ENCODE assay signal across 17 cellular contexts in genomic region chr5:79517601-79518000, GRCh38.
"Had no signal": no experiment of that assay in that cellular context is flagged by ENCODE, and none has a peak within 500 bp of the region (broad histone marks: within the 10 kb centered on the region; RNA-seq: fewer than 3 reads in every experiment).

No MANE protein-coding gene starts in this region.

- DNase-seq: activated CD4-positive, alpha-beta T cell treated with anti-CD3 and anti-CD28 coated beads, Interleukin-2, amount 10 ng/mL, durations not matched to agents 24 days and 14 days; activated CD8-positive, alpha-beta memory T cell treated with anti-CD3 and anti-CD28 coated beads for 24 hours; activated naive CD8-positive, alpha-beta T cell treated with anti-CD3 and anti-CD28 coated beads, Interleukin-2, amount 10 ng/mL, durations not matched to agents 7 days and 5 days; anterior cingulate cortex; brain microvascular endothelial cell; effector CD4-positive, alpha-beta T cell; esophagus squamous epithelium; hippocampal formation; stimulated activated CD4-positive, alpha-beta T cell treated with anti-CD3 and anti-CD28 coated beads, Interleukin-12 subunit alpha, Interleukin-12 subunit beta, amount 100 ng/mL, for 4 hours; uterus had no signal

- H3K27ac Mint-ChIP-seq: activated CD4-positive, alpha-beta T cell treated with anti-CD3 and anti-CD28 coated beads, Interleukin-2, amount 10 ng/mL, durations not matched to agents 24 days and 14 days; stimulated activated effector memory CD8-positive, alpha-beta T cell treated with anti-CD3 and anti-CD28 coated beads, Interleukin-12 subunit alpha, Interleukin-12 subunit beta, amount 100 ng/mL, for 72 hours had no signal

- H3K4me1 ChIP-seq: uterus had no signal

- H3K27me3 ChIP-seq: brain microvascular endothelial cell, esophagus squamous epithelium, uterus had no signal

- H3K4me3 Mint-ChIP-seq: activated CD4-positive, alpha-beta T cell treated with anti-CD3 and anti-CD28 coated beads, Interleukin-2, amount 10 ng/mL, durations not matched to agents 24 days and 14 days; central memory CD8-positive, alpha-beta T cell; stimulated activated effector memory CD8-positive, alpha-beta T cell treated with anti-CD3 and anti-CD28 coated beads, Interleukin-12 subunit alpha, Interleukin-12 subunit beta, amount 100 ng/mL, for 72 hours; WTC11 had no signal

- H3K9me3 ChIP-seq: esophagus squamous epithelium, neutrophil, thoracic aorta, uterus had no signal

- H3K27ac ChIP-seq: brain microvascular endothelial cell, coronary artery, esophagus squamous epithelium, neutrophil, thoracic aorta, uterus had no signal

- H3K27me3 Mint-ChIP-seq: central memory CD8-positive, alpha-beta T cell had no signal

- H3K36me3 Mint-ChIP-seq: WTC11 had no signal

- ATAC-seq: left lobe of liver; stimulated activated effector memory CD8-positive, alpha-beta T cell treated with anti-CD3 and anti-CD28 coated beads, Interleukin-12 subunit alpha, Interleukin-12 subunit beta, amount 100 ng/mL, for 72 hours; WTC11 had no signal

- H3K36me3 ChIP-seq: brain microvascular endothelial cell, esophagus squamous epithelium, neutrophil, thoracic aorta, uterus had no signal

- H3K9me3 Mint-ChIP-seq: activated CD4-positive, alpha-beta T cell treated with anti-CD3 and anti-CD28 coated beads, Interleukin-2, amount 10 ng/mL, durations not matched to agents 24 days and 14 days; central memory CD8-positive, alpha-beta T cell; stimulated activated effector memory CD8-positive, alpha-beta T cell treated with anti-CD3 and anti-CD28 coated beads, Interleukin-12 subunit alpha, Interleukin-12 subunit beta, amount 100 ng/mL, for 72 hours; WTC11 had no signal

- H3K4me3 ChIP-seq: coronary artery, esophagus squamous epithelium, thoracic aorta, uterus had no signal
